ENCODE assay signal across 8 cellular contexts in genomic region chr10:61975107-61975932, GRCh38.
DNase-seq lines count a peak whose midpoint lies in the region; ATAC-seq and TF ChIP-seq lines count a peak whose summit lies in the region.

No MANE protein-coding gene starts in this region.

- no peak overlapping the region for H2BK120ac ChIP-seq in mesenchymal stem cell (ENCODE audit: low read depth, low read length)

- H3K14ac ChIP-seq in mesenchymal stem cell (ENCODE audit: low read length in 2 of 2), result no peak overlapping the region

- no peaks in the 10 kb centered on the region for H3K4me1 ChIP-seq in mesenchymal stem cell (ENCODE audit: control insufficient read depth, insufficient read depth, low read depth, low read length)

- H3K9ac ChIP-seq in mesenchymal stem cell (ENCODE audit: low read length), result peak overlapping the region; percentile 82

- no peak overlapping the region for H3K4ac ChIP-seq in mesenchymal stem cell (ENCODE audit: low read depth in 1 of 2, low read length in 2 of 2)

- no peak overlapping the region for H2AK5ac ChIP-seq in mesenchymal stem cell (ENCODE audit: low read length, severe bottlenecking)

- TF ChIP-seq CTCF in AG09309 (IDR thresholded peaks at IDR 0.05; ENCODE audit: control insufficient read depth, insufficient read depth, low read depth, low read length, missing control alignments), result no peak

- no peaks in the 10 kb centered on the region for H3K27me3 ChIP-seq in mesenchymal stem cell (ENCODE audit: control insufficient read depth in 1 of 2, insufficient read depth in 1 of 2, low read length in 2 of 2)

- H3K4me2 ChIP-seq in mesenchymal stem cell (ENCODE audit: low read length, poor library complexity, severe bottlenecking), result no peak overlapping the region

- H3K79me1 ChIP-seq in mesenchymal stem cell (replicated peaks; ENCODE audit: low read length, poor library complexity, severe bottlenecking), result peaks cover 19% of the 10 kb centered on the region

- 33% methylated on average over 1 of the region's 4 CpGs for WGBS in mesenchymal stem cell

- peak overlapping the region; percentile 8 for H3K27ac ChIP-seq in mesenchymal stem cell (ENCODE audit: low read length, poor library complexity, severe bottlenecking)

- H2BK15ac ChIP-seq in mesenchymal stem cell (ENCODE audit: low read depth, poor library complexity, severe bottlenecking), result no peak overlapping the region

- peak; percentile 97 for ATAC-seq in GM19395 (IDR thresholded peaks at IDR 0.05; ENCODE audit: unreplicated experiment)
- ATAC-seq in HG03432 (IDR thresholded peaks at IDR 0.05; ENCODE audit: unreplicated experiment), result peak; percentile 93

- H3K36me3 ChIP-seq in mesenchymal stem cell (ENCODE audit: control insufficient read depth in 1 of 2, insufficient read depth in 2 of 2, low read depth in 1 of 2, low read length in 2 of 2), result peaks cover 0 to 5% of the 10 kb centered on the region in 2 experiments

- no peak overlapping the region for H2BK12ac ChIP-seq in mesenchymal stem cell (ENCODE audit: low read length in 2 of 2)

- H3K4me3 ChIP-seq in AG09309 (ENCODE audit: control insufficient read depth, low read depth, low read length) (no peak overlapping the region), mesenchymal stem cell (ENCODE audit: insufficient read depth in 1 of 2, low read depth in 1 of 2, low read length in 2 of 2) (peak overlapping the region in 1 of 2 experiments; percentile 53)

- DNase-seq in AG09309 (ENCODE audit: low read depth), result peak; percentile 55
- DNase-seq in amniotic epithelial cell (ENCODE audit: low read depth), result peak; percentile 75
- peak; percentile 93 for DNase-seq in mesenchymal stem cell
- DNase-seq in NCI-H187 (lab: John Stamatoyannopoulos, UW), result no peak
- DNase-seq in mucosa of gallbladder (ENCODE audit: low spot score), result no peak
- no peak for DNase-seq in KG1 (lab: John Stamatoyannopoulos, UW)

- H4K8ac ChIP-seq in mesenchymal stem cell (ENCODE audit: low read length), result no peak overlapping the region

- H2BK5ac ChIP-seq in mesenchymal stem cell (ENCODE audit: low read depth, low read length, poor library complexity, severe bottlenecking), result no peak overlapping the region

- no peak overlapping the region for H3K23ac ChIP-seq in mesenchymal stem cell (ENCODE audit: low read length in 2 of 2)

- H3K9me3 ChIP-seq in mesenchymal stem cell (ENCODE audit: control insufficient read depth, low read length), result no peaks in the 10 kb centered on the region

- H4K91ac ChIP-seq in mesenchymal stem cell (ENCODE audit: low read length), result no peak overlapping the region

- H3K18ac ChIP-seq in mesenchymal stem cell (ENCODE audit: low read depth in 1 of 2, low read length in 2 of 2), result no peak overlapping the region

- H2AFZ ChIP-seq in mesenchymal stem cell (ENCODE audit: low read depth, low read length), result no peak overlapping the region

Comparison
In these comparisons a context has a peak if more than half of its experiments do, and no peak if none do; other contexts are left out.
1. DNase-seq: peak in AG09309 (single experiment), amniotic epithelial cell (single experiment) and mesenchymal stem cell (single experiment); none in NCI-H187 (0 of 2), mucosa of gallbladder (single experiment) and KG1 (single experiment).